17 cellular contexts compared by ENCODE assay signal in genomic region chr7:68148440-68148839, GRCh38.
"Had no signal": no experiment of that assay in that cellular context is flagged by ENCODE, and none has a peak within 500 bp of the region (broad histone marks: within the 10 kb centered on the region; RNA-seq: fewer than 3 reads in every experiment).

No MANE protein-coding gene starts in this region.

- H3K27me3 ChIP-seq: ascending aorta, breast epithelium, right atrium auricular region, tibial nerve had no signal

- H3K4me1 ChIP-seq: ascending aorta, breast epithelium, right atrium auricular region, tibial nerve had no signal

- H3K36me3 ChIP-seq: ascending aorta, breast epithelium, right atrium auricular region, tibial nerve, WERI-Rb-1 had no signal

- ATAC-seq: activated naive CD8-positive, alpha-beta T cell treated with anti-CD3 and anti-CD28 coated beads, Interleukin-2, amount 50 U/mL, for 24 hours; activated T-helper 17 cell treated with anti-CD3 and anti-CD28 coated beads, Interleukin-2, amount 50 U/mL, for 72 hours; left cardiac atrium; stimulated activated naive B cell treated with anti-CD40 and anti-IgM and Interleukin-4, amounts not matched to agents 10 μg/mL and 1 μg/mL and 100 μg/mL, for 72 hours had no signal

- H3K27ac ChIP-seq: ascending aorta, breast epithelium, epithelial cell of prostate, right atrium auricular region, tibial nerve, WERI-Rb-1 had no signal

- DNase-seq: activated CD4-positive, alpha-beta T cell treated with anti-CD3 and anti-CD28 coated beads, Interleukin-2, amount 50 U/mL, for 48 hours; activated naive CD4-positive, alpha-beta T cell treated with Interleukin-2 at 50 U/mL for 16 hours; activated naive CD8-positive, alpha-beta T cell treated with anti-CD3 and anti-CD28 coated beads, Interleukin-2, amount 50 U/mL, for 24 hours; dermis blood vessel endothelial cell; head of caudate nucleus; left cardiac atrium; midbrain; stimulated activated CD4-positive, alpha-beta T cell treated with anti-CD3 and anti-CD28 coated beads, Interleukin-2, amount 100 ng/mL, for 48 hours; stimulated activated naive B cell treated with anti-CD40 and anti-IgM and Interleukin-4, amounts not matched to agents 10 μg/mL and 1 μg/mL and 100 μg/mL, for 72 hours; WERI-Rb-1 had no signal

- H3K4me3 ChIP-seq: ascending aorta, breast epithelium, right atrium auricular region, tibial nerve had no signal

- FAIRE-seq: frontal cortex had no signal
